Comparison of ENCODE assay signal across 24 cellular contexts in genomic region chr3:126307591-126308393, GRCh38.
"Had no signal": no experiment of that assay in that cellular context is flagged by ENCODE, and none has a peak within 500 bp of the region (broad histone marks: within the 10 kb centered on the region; RNA-seq: fewer than 3 reads in every experiment).

No MANE protein-coding gene starts in this region.

- H3K27me3 Mint-ChIP-seq: type B pancreatic cell had no signal

- H3K4me3 ChIP-seq: coronary artery, gastrocnemius medialis, heart left ventricle, hepatocyte, lung, mucosa of descending colon, ovary, testis, tibial artery had no signal

- H3K4me3 Mint-ChIP-seq: effector memory CD8-positive, alpha-beta T cell; immature natural killer cell; memory B cell; naive thymus-derived CD4-positive, alpha-beta T cell; nephron; stimulated activated memory B cell treated with anti-CD40 and anti-IgM and Interleukin-4, amounts not matched to agents 10 μg/mL and 1 μg/mL and 100 μg/mL, for 72 hours; type B pancreatic cell had no signal

- ATAC-seq: effector memory CD8-positive, alpha-beta T cell; gastrocnemius medialis; left ventricle myocardium superior; mucosa of descending colon; naive thymus-derived CD4-positive, alpha-beta T cell; sciatic nerve; stimulated activated memory B cell treated with anti-CD40 and anti-IgM and Interleukin-4, amounts not matched to agents 10 μg/mL and 1 μg/mL and 100 μg/mL, for 72 hours; stimulated activated naive CD8-positive, alpha-beta T cell treated with anti-CD3 and anti-CD28 coated beads, Interleukin-15, Interleukin-2, amounts not matched to agents 100 U/mL and 50 U/mL, for 24 hours had no signal

- H3K27ac Mint-ChIP-seq: effector memory CD8-positive, alpha-beta T cell; immature natural killer cell; memory B cell; naive thymus-derived CD4-positive, alpha-beta T cell; nephron; stimulated activated memory B cell treated with anti-CD40 and anti-IgM and Interleukin-4, amounts not matched to agents 10 μg/mL and 1 μg/mL and 100 μg/mL, for 72 hours; type B pancreatic cell had no signal

- H3K27ac ChIP-seq: coronary artery, gastrocnemius medialis, heart left ventricle, hepatocyte, ovary, testis, tibial artery had no signal

- DNase-seq: dermis blood vessel endothelial cell; effector memory CD8-positive, alpha-beta T cell; foreskin fibroblast; gastrocnemius medialis; immature natural killer cell; left ventricle myocardium superior; mucosa of descending colon; naive thymus-derived CD4-positive, alpha-beta T cell; occipital lobe; stimulated activated CD4-positive, alpha-beta T cell treated with anti-CD3 and anti-CD28 coated beads, Interleukin-4, amount 100 ng/mL, for 4 hours; stimulated activated naive CD8-positive, alpha-beta T cell treated with anti-CD3 and anti-CD28 coated beads, Interleukin-15, Interleukin-2, amounts not matched to agents 100 U/mL and 50 U/mL, for 24 hours; substantia nigra; testis had no signal

- H3K9me3 ChIP-seq: gastrocnemius medialis, ovary, testis had no signal

- H3K4me1 ChIP-seq: gastrocnemius medialis, heart left ventricle, testis, tibial artery had no signal

- H3K4me1 Mint-ChIP-seq: immature natural killer cell; memory B cell; naive thymus-derived CD4-positive, alpha-beta T cell; nephron; stimulated activated memory B cell treated with anti-CD40 and anti-IgM and Interleukin-4, amounts not matched to agents 10 μg/mL and 1 μg/mL and 100 μg/mL, for 72 hours had no signal

- H3K36me3 Mint-ChIP-seq: immature natural killer cell, memory B cell, type B pancreatic cell had no signal

- H3K27me3 ChIP-seq: gastrocnemius medialis, heart left ventricle, hepatocyte, ovary, testis, tibial artery had no signal

- H3K36me3 ChIP-seq: gastrocnemius medialis, heart left ventricle, ovary, tibial artery had no signal

- H3K9me3 Mint-ChIP-seq: type B pancreatic cell had no signal
